In the genomic region with DNA sequence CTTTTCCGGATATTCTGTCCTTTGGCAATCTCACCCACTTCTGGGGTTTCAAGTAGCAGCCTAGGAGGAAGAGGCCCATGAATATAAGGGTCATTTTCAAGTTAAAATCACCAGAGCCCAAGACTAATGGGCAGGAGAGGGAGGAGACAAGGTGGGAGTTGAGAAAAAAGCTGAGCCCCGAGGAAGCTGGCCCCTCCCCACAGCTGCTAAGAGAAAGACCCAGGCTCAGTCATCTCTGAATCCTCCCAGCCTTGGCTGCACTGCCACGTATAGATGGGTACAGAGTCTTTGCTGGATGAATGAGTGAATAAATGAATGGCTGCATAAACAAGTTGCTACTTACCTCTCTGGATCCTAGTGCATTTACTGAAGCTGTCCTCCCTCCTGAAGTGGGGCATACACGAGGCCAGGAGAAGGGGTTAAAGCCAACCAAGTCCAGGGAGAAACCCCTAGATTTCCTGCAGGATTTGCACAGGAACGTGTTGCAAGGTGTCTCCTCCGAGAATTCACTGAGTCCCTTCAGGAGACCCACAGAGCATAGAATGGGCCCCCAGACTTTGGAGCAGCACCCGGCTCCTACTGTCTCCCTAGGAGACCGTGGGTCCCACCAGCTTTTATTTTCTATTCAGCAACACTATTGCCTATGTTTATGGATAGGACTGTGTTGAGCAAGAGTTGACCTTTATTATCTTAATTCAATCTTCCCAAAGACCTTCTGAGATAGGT, we compare ENCODE assay signal across 8 cellular contexts.
DNase-seq lines count a peak whose midpoint lies in the region; ATAC-seq, FAIRE-seq and TF ChIP-seq lines count a peak whose summit lies in the region.

No MANE protein-coding gene starts in this region.

- no peaks in the 10 kb centered on the region for H3K9me3 ChIP-seq in mucosa of rectum (ENCODE audit: control insufficient read depth in 2 of 2, low read length in 2 of 2)

- no peak overlapping the region for H3K4me3 Mint-ChIP-seq in stimulated activated naive CD8-positive, alpha-beta T cell treated with anti-CD3 and anti-CD28 coated beads, Interleukin-15, Interleukin-2, amounts not matched to agents 100 ng/mL and 50 ng/mL, for 24 hours

- peaks cover 8% of the 10 kb centered on the region for H3K27me3 Mint-ChIP-seq in stimulated activated naive CD8-positive, alpha-beta T cell treated with anti-CD3 and anti-CD28 coated beads, Interleukin-15, Interleukin-2, amounts not matched to agents 100 ng/mL and 50 ng/mL, for 24 hours

- peak overlapping the region in 1 of 2 donors; percentile 14 for H3K9ac ChIP-seq in mucosa of rectum (ENCODE audit: low read depth in 1 of 2, low read length in 2 of 2)

- H3K27ac Mint-ChIP-seq in stimulated activated naive CD8-positive, alpha-beta T cell treated with anti-CD3 and anti-CD28 coated beads, Interleukin-15, Interleukin-2, amounts not matched to agents 100 ng/mL and 50 ng/mL, for 24 hours: peak overlapping the region; percentile 98

- no peak for DNase-seq in stimulated activated naive CD8-positive, alpha-beta T cell treated with anti-CD3 and anti-CD28 coated beads, Interleukin-15, Interleukin-2, amounts not matched to agents 100 U/mL and 50 U/mL, for 24 hours
- DNase-seq in brain microvascular endothelial cell: no peak
- no peak for DNase-seq in NCI-H446 (lab: John Stamatoyannopoulos, UW)
- DNase-seq in HTR-8/SVneo (ENCODE audit: insufficient read length, low spot score): no peak
- DNase-seq in omental fat pad (ENCODE audit: low spot score): no peak

- H3K4me1 Mint-ChIP-seq in stimulated activated naive CD8-positive, alpha-beta T cell treated with anti-CD3 and anti-CD28 coated beads, Interleukin-15, Interleukin-2, amounts not matched to agents 100 ng/mL and 50 ng/mL, for 24 hours (ENCODE audit: low read depth): peaks cover 42% of the 10 kb centered on the region

- H3K36me3 Mint-ChIP-seq in stimulated activated naive CD8-positive, alpha-beta T cell treated with anti-CD3 and anti-CD28 coated beads, Interleukin-15, Interleukin-2, amounts not matched to agents 100 ng/mL and 50 ng/mL, for 24 hours (ENCODE audit: low read depth): no peaks in the 10 kb centered on the region

- no peak for ATAC-seq in stimulated activated naive CD8-positive, alpha-beta T cell treated with anti-CD3 and anti-CD28 coated beads, Interleukin-15, Interleukin-2, amounts not matched to agents 100 U/mL and 50 U/mL, for 24 hours
- no peak for ATAC-seq in HG03521 (IDR thresholded peaks at IDR 0.05; ENCODE audit: unreplicated experiment)
- ATAC-seq in omental fat pad (ENCODE audit: low FRiP score): no peak

- TF ChIP-seq CTCF in brain microvascular endothelial cell (IDR thresholded peaks at IDR 0.05; ENCODE audit: low read depth, low read length, missing control alignments) (no peak), omental fat pad (IDR thresholded peaks at IDR 0.05) (no peak)

- in situ Hi-C loops in brain microvascular endothelial cell (cut with HindIII; ENCODE audit: low pct_ligation_motif_present, low sequenced_read_pairs): no loop called here

- H3K36me3 ChIP-seq in brain microvascular endothelial cell (replicated peaks) (no peaks in the 10 kb centered on the region), mucosa of rectum (ENCODE audit: control insufficient read depth in 2 of 2, insufficient read depth in 2 of 2, low read length in 2 of 2) (no peaks in the 10 kb centered on the region)

- H3K4me1 ChIP-seq in mucosa of rectum (ENCODE audit: control insufficient read depth in 2 of 2, insufficient read depth in 2 of 2, low read length in 2 of 2): peaks cover 26 to 40% of the 10 kb centered on the region in 2 donors

- no peaks in the 10 kb centered on the region for H3K27me3 ChIP-seq in brain microvascular endothelial cell (replicated peaks)
- H3K27me3 ChIP-seq in mucosa of rectum (ENCODE audit: control insufficient read depth in 2 of 2, insufficient read depth in 2 of 2, low read length in 2 of 2): no peaks in the 10 kb centered on the region

- H3K27ac ChIP-seq in brain microvascular endothelial cell: peak overlapping the region; percentile 90
- H3K27ac ChIP-seq in mucosa of rectum (ENCODE audit: low read depth in 2 of 2, low read length in 2 of 2): peak overlapping the region; percentile 92 to 93

- H3K4me3 ChIP-seq in brain microvascular endothelial cell (ENCODE audit: low read depth, low read length) (no peak overlapping the region), mucosa of rectum (ENCODE audit: low read length in 2 of 2) (no peak overlapping the region)

- no peak for FAIRE-seq in HTR-8/SVneo (lab: Jason Lieb, UNC)

- no peaks in the 10 kb centered on the region for H3K9me3 Mint-ChIP-seq in stimulated activated naive CD8-positive, alpha-beta T cell treated with anti-CD3 and anti-CD28 coated beads, Interleukin-15, Interleukin-2, amounts not matched to agents 100 ng/mL and 50 ng/mL, for 24 hours
